Comparison of ENCODE assay signal across 18 cellular contexts in the genomic region with DNA sequence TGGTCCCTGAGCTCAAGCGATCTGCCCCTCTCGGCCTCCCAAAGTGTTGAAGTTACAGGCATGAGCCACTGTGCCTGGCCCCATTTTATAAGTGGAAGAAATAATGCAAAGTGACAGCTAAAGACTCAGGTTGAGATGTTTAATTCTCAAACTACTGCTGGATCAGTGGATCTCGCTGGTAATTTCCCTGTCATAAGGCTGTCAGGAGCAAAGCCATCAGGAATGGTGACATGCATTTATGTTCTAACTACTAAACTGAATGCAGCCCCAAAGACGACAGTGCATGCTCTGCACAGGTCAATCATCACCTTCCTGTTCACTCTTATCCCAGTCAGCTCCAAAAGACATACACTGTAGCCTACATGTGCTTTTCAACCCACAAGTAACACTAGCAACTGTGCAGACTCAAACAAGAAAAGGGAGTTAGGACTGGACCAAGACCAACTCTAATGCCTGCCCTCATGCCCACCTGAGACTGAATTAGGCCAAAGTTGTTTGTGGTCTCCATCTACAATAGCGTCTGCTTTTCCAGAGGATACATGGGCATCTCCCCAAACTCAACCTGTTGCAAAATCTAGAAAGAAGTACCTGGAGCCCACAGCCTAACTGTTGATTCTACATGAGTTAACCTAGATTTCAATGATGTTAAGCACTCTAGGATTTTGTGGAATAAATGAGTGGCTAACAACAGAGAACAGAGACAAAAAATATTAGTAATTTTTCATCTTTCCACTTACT.
"Had no signal": no experiment of that assay in that cellular context is flagged by ENCODE, and none has a peak within 500 bp of the region (broad histone marks: within the 10 kb centered on the region; RNA-seq: fewer than 3 reads in every experiment).

No MANE protein-coding gene starts in this region.

- H3K27me3 Mint-ChIP-seq: activated CD4-positive, alpha-beta memory T cell treated with anti-CD3 and anti-CD28 coated beads, Interleukin-2, amount 10 ng/mL, durations not matched to agents 7 days and 5 days; stimulated activated memory B cell treated with anti-CD40 and anti-IgM and Interleukin-4, amounts not matched to agents 10 μg/mL and 1 μg/mL and 100 μg/mL, for 72 hours had no signal

- H3K9me3 Mint-ChIP-seq: activated CD4-positive, alpha-beta memory T cell treated with anti-CD3 and anti-CD28 coated beads, Interleukin-2, amount 10 ng/mL, durations not matched to agents 7 days and 5 days; activated T-helper 2 cell treated with anti-CD3 and anti-CD28 coated beads, Interferon-gamma antibody, Interleukin-2, Interleukin-4, amounts not matched to agents 10 μg/mL and 5 μg/mL and 100 μg/mL, durations not matched to agents 14 hours and 24 hours and 36 hours; neural crest cell; stimulated activated memory B cell treated with anti-CD40 and anti-IgM and Interleukin-4, amounts not matched to agents 10 μg/mL and 1 μg/mL and 100 μg/mL, for 72 hours; T-helper 2 cell treated with Interferon-gamma antibody and Interleukin-4, amounts not matched to agents 5 μg/mL and 100 μg/mL, for 36 hours had no signal

- H3K4me1 Mint-ChIP-seq: neural crest cell; stimulated activated memory B cell treated with anti-CD40 and anti-IgM and Interleukin-4, amounts not matched to agents 10 μg/mL and 1 μg/mL and 100 μg/mL, for 72 hours had no signal

- H3K4me1 ChIP-seq: colonic mucosa, left ventricle myocardium inferior, pancreas, SJSA1, upper lobe of left lung had no signal

- H3K27ac Mint-ChIP-seq: activated CD4-positive, alpha-beta memory T cell treated with anti-CD3 and anti-CD28 coated beads, Interleukin-2, amount 10 ng/mL, durations not matched to agents 7 days and 5 days; activated T-helper 2 cell treated with anti-CD3 and anti-CD28 coated beads, Interferon-gamma antibody, Interleukin-2, Interleukin-4, amounts not matched to agents 10 μg/mL and 5 μg/mL and 100 μg/mL, durations not matched to agents 14 hours and 24 hours and 36 hours; T-helper 2 cell treated with Interferon-gamma antibody and Interleukin-4, amounts not matched to agents 5 μg/mL and 100 μg/mL, for 36 hours had no signal

- H3K9me3 ChIP-seq: colonic mucosa, left ventricle myocardium inferior, pancreas, SJSA1, upper lobe of left lung had no signal

- DNase-seq: activated CD4-positive, alpha-beta memory T cell treated with anti-CD3 and anti-CD28 coated beads, Interleukin-2, amount 10 ng/mL, durations not matched to agents 7 days and 5 days; activated CD4-positive, CD25-positive, alpha-beta regulatory T cell treated with anti-CD3 and anti-CD28 coated beads, Interleukin-2, amount 50 U/mL, for 72 hours; activated CD8-positive, alpha-beta memory T cell treated with anti-CD3 and anti-CD28 coated beads, Interleukin-2, amount 50 U/mL, for 48 hours; activated naive CD4-positive, alpha-beta T cell treated with anti-CD3 and anti-CD28 coated beads, Interleukin-2, amount 50 U/mL, for 16 hours; anterior cingulate cortex; colonic mucosa; effector CD4-positive, alpha-beta T cell; left ventricle myocardium inferior; mesendoderm; pancreas; small intestine; SW 1271; upper lobe of left lung had no signal

- H3K4me3 ChIP-seq: colonic mucosa, left ventricle myocardium inferior, pancreas, SJSA1, upper lobe of left lung had no signal

- H3K4me3 Mint-ChIP-seq: activated CD4-positive, alpha-beta memory T cell treated with anti-CD3 and anti-CD28 coated beads, Interleukin-2, amount 10 ng/mL, durations not matched to agents 7 days and 5 days; neural crest cell; stimulated activated memory B cell treated with anti-CD40 and anti-IgM and Interleukin-4, amounts not matched to agents 10 μg/mL and 1 μg/mL and 100 μg/mL, for 72 hours; T-helper 2 cell treated with Interferon-gamma antibody and Interleukin-4, amounts not matched to agents 5 μg/mL and 100 μg/mL, for 36 hours had no signal

- ATAC-seq: pancreas; stimulated activated memory B cell treated with anti-CD40 and anti-IgM and Interleukin-4, amounts not matched to agents 10 μg/mL and 1 μg/mL and 100 μg/mL, for 72 hours had no signal

- H3K27ac ChIP-seq: colonic mucosa, left ventricle myocardium inferior, pancreas, SJSA1, upper lobe of left lung had no signal

- H3K27me3 ChIP-seq: colonic mucosa, pancreas, SJSA1, upper lobe of left lung had no signal
